In genomic region chr1:121518726-121519041, GRCh38 we compare ENCODE assay signal across 8 cellular contexts.
DNase-seq lines count a peak whose midpoint lies in the region; ATAC-seq and TF ChIP-seq lines count a peak whose summit lies in the region.

No MANE protein-coding gene starts in this region.

- H3K27me3 ChIP-seq in HCT116 (ENCODE audit: insufficient read depth, low read length) (no peaks in the 10 kb centered on the region), SU-DHL-6 (ENCODE audit: low read length) (no peaks in the 10 kb centered on the region)

- POLR2A ChIA-PET in HCT116 (lab: Charles Lee): no interaction called here
- POLR2A ChIA-PET in HEK293T (lab: Yijun Ruan, JAX): interaction anchor here (1.0 to 1.8 kb wide), 5 partner anchors 8 to 94 kb away, joined by 3 to 6 read pairs (median 5); no protein-coding TSS in a partner anchor

- H3K9ac ChIP-seq in HCT116 (ENCODE audit: low read length): peak overlapping the region; percentile 50
- H3K9ac ChIP-seq in SU-DHL-6 (ENCODE audit: low read length): peak overlapping the region; percentile 91

- H4K20me1 ChIP-seq in HCT116 (ENCODE audit: insufficient read depth) (no peaks in the 10 kb centered on the region), SU-DHL-6 (ENCODE audit: low read depth, low read length) (no peaks in the 10 kb centered on the region)

- H3K27ac ChIP-seq in HCT116 (ENCODE audit: low read depth, low read length) (peak overlapping the region; percentile 55), SU-DHL-6 (ENCODE audit: low read depth, low read length) (peak overlapping the region; percentile 98)

- H3K4me2 ChIP-seq in HCT116 (ENCODE audit: low read length) (peak overlapping the region; percentile 72), SU-DHL-6 (ENCODE audit: low read depth, low read length, poor library complexity, severe bottlenecking) (peak overlapping the region; percentile 93)

- RAD21 ChIA-PET in HCT116 (lab: Charles Lee; ENCODE audit: low non-redundant PET in 1 of 2, low total read pairs in 2 of 2, uncharacterized antibody in 2 of 2, unreplicated experiment in 2 of 2): no interaction called here

- H3K4me1 ChIP-seq in HCT116 (ENCODE audit: control insufficient read depth in 1 of 2, insufficient read depth in 2 of 2, low read length in 2 of 2): peaks cover 0 to 13% of the 10 kb centered on the region in 2 experiments; a peak in 1 of 4 replicates

- no peaks in the 10 kb centered on the region for H3K79me2 ChIP-seq in HCT116 (ENCODE audit: insufficient read depth, low read length)
- no peaks in the 10 kb centered on the region for H3K79me2 ChIP-seq in SU-DHL-6 (ENCODE audit: insufficient read depth, low read length)

- no peak for TF ChIP-seq RAD21 in HCT116 (IDR thresholded peaks at IDR 0.05; ENCODE audit: low read depth)

- intact Hi-C loops in HCT116 (cut with micrococcal nuclease): loop anchor here (2.0 to 5.0 kb wide), 2 partner anchors 14 to 36 kb away; no protein-coding TSS in a partner anchor

- CTCF ChIA-PET in HCT116 (lab: Charles Lee) (no interaction called here), HEK293T (lab: Yijun Ruan, JAX) (no interaction called here)

- no peak overlapping the region for H2AFZ ChIP-seq in HCT116 (ENCODE audit: low read depth, low read length, poor library complexity, severe bottlenecking)
- no peak overlapping the region for H2AFZ ChIP-seq in SU-DHL-6 (ENCODE audit: low read depth, low read length, severe bottlenecking)

- no peaks in the 10 kb centered on the region for H3K36me3 ChIP-seq in HCT116 (ENCODE audit: control insufficient read depth in 1 of 2, insufficient read depth in 2 of 2, low read length in 2 of 2)
- no peaks in the 10 kb centered on the region for H3K36me3 ChIP-seq in SU-DHL-6 (ENCODE audit: low read length)

- TF ChIP-seq POLR2A in HCT116 (IDR thresholded peaks at IDR 0.05; ENCODE audit: borderline replicate concordance, extremely low read depth, insufficient read depth, insufficient read length): no peak

- ATAC-seq in HCT116 (no peak), GM19452 (IDR thresholded peaks at IDR 0.05; ENCODE audit: unreplicated experiment) (no peak)

- no peaks in the 10 kb centered on the region for H3K9me2 ChIP-seq in HCT116 (ENCODE audit: insufficient read depth)
- H3K9me2 ChIP-seq in SU-DHL-6 (replicated peaks; ENCODE audit: insufficient read depth, low read length): no peaks in the 10 kb centered on the region

- H3F3A ChIP-seq in SU-DHL-6 (ENCODE audit: insufficient read depth): peaks cover 38% of the 10 kb centered on the region

- H3K4me3 ChIP-seq in HCT116 (replicated peaks in 1 of 2; ENCODE audit: low read depth in 1 of 2, low read length in 2 of 2): peak overlapping the region; percentile 40 to 54
- H3K4me3 ChIP-seq in SU-DHL-6 (ENCODE audit: insufficient read depth, low read length, poor library complexity, severe bottlenecking): peak overlapping the region; percentile 73
- peak overlapping the region; percentile 34 for H3K4me3 ChIP-seq in fibroblast of pulmonary artery (replicated peaks; ENCODE audit: low read depth, low read length)
- peak overlapping the region; percentile 60 for H3K4me3 ChIP-seq in retinal pigment epithelial cell (ENCODE audit: low read length)

- TF ChIP-seq CTCF in HCT116 (IDR thresholded peaks at IDR 0.05 in 2 of 3, conservative IDR thresholded peaks at IDR 0.05 in 1 of 3; ENCODE audit: borderline replicate concordance in 1 of 3, insufficient read depth in 1 of 3, low read depth in 2 of 3, low read length in 2 of 3) (no peak), SU-DHL-6 (IDR thresholded peaks at IDR 0.05; ENCODE audit: insufficient read depth, low read length, poor library complexity, severe bottlenecking) (no peak), fibroblast of pulmonary artery (IDR thresholded peaks at IDR 0.05; ENCODE audit: low read length, missing control alignments) (no peak), retinal pigment epithelial cell (conservative IDR thresholded peaks at IDR 0.05; ENCODE audit: low read depth, low read length) (no peak)

- no peaks in the 10 kb centered on the region for H3K9me3 ChIP-seq in HCT116 (ENCODE audit: control insufficient read depth in 1 of 2, insufficient read depth in 1 of 2, low read depth in 1 of 2, low read length in 2 of 2)
- no peaks in the 10 kb centered on the region for H3K9me3 ChIP-seq in SU-DHL-6 (ENCODE audit: insufficient read depth, low read length)

- DNase-seq in HCT116 (ENCODE audit: low read depth, low spot score) (no peak), fibroblast of pulmonary artery (ENCODE audit: low read depth) (no peak), retinal pigment epithelial cell (ENCODE audit: low read depth) (no peak), HEK293T (ENCODE audit: extremely low spot score) (no peak), COR-L47 (lab: John Stamatoyannopoulos, UW) (no peak), COLO668 (lab: John Stamatoyannopoulos, UW; ENCODE audit: unreplicated experiment) (no peak)

- no TSS peak for BruUV-seq in HCT116 (replicated peaks; lab: Mats Ljungman, UMichigan)

TF ChIP-seq in HCT116, 20 proteins besides CTCF, POLR2A, EP300 and RAD21 (continues in another document):
- no peak for TF ChIP-seq EGR1 (IDR thresholded peaks at IDR 0.05; ENCODE audit: low read depth)
- TF ChIP-seq POLR2AphosphoS5 (IDR thresholded peaks at IDR 0.05; ENCODE audit: low read depth, low read length): no peak
- TF ChIP-seq EZH2phosphoT487 (IDR thresholded peaks at IDR 0.05; ENCODE audit: borderline replicate concordance): no peak
- no peak for TF ChIP-seq ZNF274 (IDR thresholded peaks at IDR 0.05; ENCODE audit: low read depth, low read length)
- no peak for TF ChIP-seq SIN3A (IDR thresholded peaks at IDR 0.05; ENCODE audit: low read depth)
- TF ChIP-seq CBX3 (IDR thresholded peaks at IDR 0.05; ENCODE audit: low read depth): no peak
- TF ChIP-seq ZBTB33 (IDR thresholded peaks at IDR 0.05; ENCODE audit: extremely low read depth, insufficient replicate concordance, low read length): no peak

TF ChIP-seq in HEK293T, 16 proteins besides CTCF, POLR2A, EP300 and RAD21:
- TF ChIP-seq HDGF (IDR thresholded peaks at IDR 0.05; ENCODE audit: borderline replicate concordance): no peak
- TF ChIP-seq BHLHE40 (IDR thresholded peaks at IDR 0.05; ENCODE audit: borderline replicate concordance): no peak
- TF ChIP-seq LEF1 (IDR thresholded peaks at IDR 0.05; ENCODE audit: borderline replicate concordance): no peak
- no peak for TF ChIP-seq L3MBTL2 (conservative IDR thresholded peaks at IDR 0.05)
- no peak for TF ChIP-seq SUZ12 (IDR thresholded peaks at IDR 0.05)
- TF ChIP-seq PKNOX1 (IDR thresholded peaks at IDR 0.05): no peak
- no peak for TF ChIP-seq ZNF384 (IDR thresholded peaks at IDR 0.05)
- no peak for TF ChIP-seq TARDBP (IDR thresholded peaks at IDR 0.05)
- no peak for TF ChIP-seq FOXK2 (IDR thresholded peaks at IDR 0.05)
- TF ChIP-seq CTBP1 (IDR thresholded peaks at IDR 0.05; ENCODE audit: borderline replicate concordance): no peak
- no peak for TF ChIP-seq ELF4 (IDR thresholded peaks at IDR 0.05)
- TF ChIP-seq FOXA1 (IDR thresholded peaks at IDR 0.05): no peak
- no peak for TF ChIP-seq ARNT (IDR thresholded peaks at IDR 0.05)
- TF ChIP-seq NFRKB (IDR thresholded peaks at IDR 0.05): no peak
- TF ChIP-seq SP1 (IDR thresholded peaks at IDR 0.05): no peak
- no peak for TF ChIP-seq FOXM1 (IDR thresholded peaks at IDR 0.05; ENCODE audit: borderline replicate concordance)
